18 cellular contexts compared by ENCODE assay signal in the genomic region with DNA sequence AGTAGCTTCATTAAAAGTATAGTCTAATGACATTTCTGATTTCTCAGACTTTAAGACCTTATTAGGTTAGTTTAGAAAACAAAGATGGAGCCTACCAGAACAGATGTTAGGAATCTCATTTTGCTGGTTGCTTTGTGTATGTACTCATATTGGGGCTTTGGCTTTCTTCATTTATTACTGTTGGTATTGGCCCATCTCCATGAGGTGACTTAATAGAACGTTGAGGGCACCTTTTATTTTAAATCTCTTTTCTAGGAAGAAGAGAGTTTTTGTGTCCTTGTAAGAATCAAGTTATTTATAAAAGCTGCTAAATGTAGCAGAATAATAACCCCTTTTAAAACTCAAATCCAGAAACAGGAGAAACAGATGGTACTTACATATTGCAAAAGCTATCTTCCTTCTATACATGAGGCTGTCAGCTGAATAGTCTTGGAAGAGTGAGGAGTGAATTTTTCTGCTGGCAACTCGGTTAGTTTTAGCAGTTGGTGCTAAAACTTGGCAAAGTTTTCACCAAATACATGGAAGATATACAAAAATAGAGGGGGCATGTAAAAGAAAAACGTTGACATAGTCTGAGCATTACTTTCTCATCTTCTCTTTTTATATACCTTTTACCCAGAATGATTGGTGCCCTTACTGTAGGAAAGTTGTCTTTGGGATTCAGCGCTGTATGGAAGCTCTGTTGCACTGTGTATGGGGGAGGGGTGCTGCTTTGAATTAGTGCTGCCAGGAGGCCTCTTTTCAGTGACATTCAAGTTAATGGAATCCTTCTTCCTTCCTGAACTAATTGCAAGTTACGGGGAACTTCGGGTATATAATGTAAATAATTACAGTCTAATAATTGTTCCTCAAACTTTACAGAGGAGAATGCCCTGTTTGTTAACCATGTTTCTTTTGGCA. TPM values are rescaled to one million over a fixed set of nuclear protein-coding genes. Genes with fewer than 3 reads are reported as not detected.
DNase-seq lines count a peak whose midpoint lies in the region; ATAC-seq and TF ChIP-seq lines count a peak whose summit lies in the region.
"Had no signal": no experiment of that assay in that cellular context is flagged by ENCODE, and none has a peak within 500 bp of the region (broad histone marks: within the 10 kb centered on the region; RNA-seq: fewer than 3 reads in every experiment).

No MANE protein-coding gene starts in this region.

- H3K79me2 ChIP-seq in H9 (ENCODE audit: insufficient read depth, low read length), result no peaks in the 10 kb centered on the region

- no peak for TF ChIP-seq CTCF in H9 (conservative IDR thresholded peaks at IDR 0.05)
- no peak for TF ChIP-seq CTCF in left lung (IDR thresholded peaks at IDR 0.05)

- CTCF ChIA-PET in CD8-positive, alpha-beta memory T cell (lab: Charles Lee), result interaction anchor here (1.4 kb wide), 1 partner anchor 32 kb away, joined by 3 read pairs; no protein-coding TSS in a partner anchor

- H3K4ac ChIP-seq in H9 (ENCODE audit: low read depth, low read length), result no peak overlapping the region

- no peaks in the 10 kb centered on the region for H3K27me3 Mint-ChIP-seq in H9 (ENCODE audit: low read depth)
- H3K27me3 Mint-ChIP-seq in CD8-positive, alpha-beta memory T cell, result no peaks in the 10 kb centered on the region
- H3K27me3 Mint-ChIP-seq: activated T-helper 17 cell treated with anti-CD3 and anti-CD28 coated beads, Interleukin-2, amount 50 U/mL, for 72 hours had no signal

- H3K18ac ChIP-seq in H9 (ENCODE audit: insufficient read length, low read depth, low read length), result no peak overlapping the region

- H3K36me3 Mint-ChIP-seq in H9 (ENCODE audit: insufficient read depth in 1 of 3, low read depth in 3 of 3), result peaks cover 70 to 96% (median 95%) of the 10 kb centered on the region in 3 experiments
- peaks cover 16 to 95% (median 39%) of the 10 kb centered on the region in 3 donors for H3K36me3 Mint-ChIP-seq in CD8-positive, alpha-beta memory T cell

- DNase-seq in H9, result no peak
- DNase-seq in NT2/D1 (ENCODE audit: low read depth, low spot score), result peak; percentile 32
- DNase-seq in fibroblast of peridontal ligament (ENCODE audit: extremely low read depth), result peak; percentile 40
- peak; percentile 15 for DNase-seq in pons (ENCODE audit: low spot score)
- DNase-seq in activated effector memory CD4-positive, alpha-beta T cell treated with Interleukin-2 at 50 U/mL for 16 hours, result no peak
- no peak for DNase-seq in CD8-positive, alpha-beta memory T cell
- DNase-seq in left lung, result no peak
- DNase-seq: activated CD4-positive, alpha-beta T cell treated with anti-CD3 and anti-CD28 coated beads, Interleukin-2, amount 50 U/mL, for 48 hours; body of pancreas; effector CD4-positive, alpha-beta T cell; KG1; NCI-H82; right lobe of liver; Right ventricle myocardium superior; stimulated activated CD4-positive, alpha-beta T cell treated with anti-CD3 and anti-CD28 coated beads, Interleukin-4, amount 100 ng/mL, for 4 hours; stimulated activated naive CD4-positive, alpha-beta T cell had no signal

- H3K56ac ChIP-seq in H9 (ENCODE audit: insufficient read length, low read depth, low read length), result no peak overlapping the region

- no peak overlapping the region for H3K4me2 ChIP-seq in H9 (ENCODE audit: insufficient read depth, insufficient read length, low read length)

- H3K79me1 ChIP-seq in H9 (ENCODE audit: insufficient read depth, low read depth, low read length, poor library complexity, severe bottlenecking), result no peaks in the 10 kb centered on the region

- no peak overlapping the region for H3T11ph ChIP-seq in H9 (ENCODE audit: low read length)

- H4K5ac ChIP-seq in H9 (ENCODE audit: insufficient read length, low read depth, low read length), result no peak overlapping the region

- H4K20me1 ChIP-seq in H9 (ENCODE audit: control insufficient read depth, insufficient read depth, insufficient read length), result no peaks in the 10 kb centered on the region

- no peak overlapping the region for H3K4me3 Mint-ChIP-seq in H9
- H3K4me3 Mint-ChIP-seq in CD8-positive, alpha-beta memory T cell, result no peak overlapping the region
- H3K4me3 Mint-ChIP-seq: activated T-helper 17 cell treated with anti-CD3 and anti-CD28 coated beads, Interleukin-2, amount 50 U/mL, for 72 hours had no signal

- no CpG with 5 or more reads among the region's 6 CpGs for WGBS in H9 (ENCODE audit: extremely low coverage, insufficient read length, low lambda C conversion rate)

- intact Hi-C loops in left lung (cut with DNase I), result no loop called here

- no peak overlapping the region for H2BK120ac ChIP-seq in H9 (ENCODE audit: low read depth, low read length, poor library complexity, severe bottlenecking)

- POLR2A ChIA-PET in CD8-positive, alpha-beta memory T cell (lab: Charles Lee), result no interaction called here

- H3K4me1 ChIP-seq in H9 (ENCODE audit: insufficient read depth, low read length) (no peaks in the 10 kb centered on the region), NT2/D1 (ENCODE audit: insufficient read depth, insufficient read length) (peaks cover 9% of the 10 kb centered on the region), left lung (no peaks in the 10 kb centered on the region)
- no peaks in the 10 kb centered on the region for H3K4me1 ChIP-seq in CD8-positive, alpha-beta memory T cell (ENCODE audit: insufficient read depth, low read length)
- H3K4me1 ChIP-seq: body of pancreas, right lobe of liver had no signal

- ATAC-seq in left lung, result no peak
- ATAC-seq: activated T-helper 17 cell treated with anti-CD3 and anti-CD28 coated beads, Interleukin-2, amount 50 U/mL, for 72 hours; body of pancreas; right lobe of liver had no signal

- H2BK12ac ChIP-seq in H9 (ENCODE audit: insufficient read length, low read depth, low read length), result no peak overlapping the region

- no peak overlapping the region for H4K91ac ChIP-seq in H9 (ENCODE audit: insufficient read length, low read depth, low read length)

- H3K27ac ChIP-seq in H9 (ENCODE audit: insufficient read length, low read depth, low read length), result no peak overlapping the region
- no peak overlapping the region for H3K27ac ChIP-seq in CD8-positive, alpha-beta memory T cell (ENCODE audit: low read depth, low read length)
- H3K27ac ChIP-seq in left lung, result no peak overlapping the region
- H3K27ac ChIP-seq: body of pancreas, C4-2B, right lobe of liver had no signal

- H2AFZ ChIP-seq in H9 (ENCODE audit: low read length), result no peak overlapping the region

- H3K9ac ChIP-seq in H9 (ENCODE audit: extremely low read depth, insufficient read length, low read length) (no peak overlapping the region), NT2/D1 (ENCODE audit: insufficient read length, low read depth) (peak overlapping the region; percentile 22)

- H3K14ac ChIP-seq in H9 (ENCODE audit: insufficient read depth, low read length), result no peak overlapping the region

- no peak overlapping the region for H3K4me3 ChIP-seq in NT2/D1 (ENCODE audit: insufficient read length, low read depth)
- no peak overlapping the region for H3K4me3 ChIP-seq in CD8-positive, alpha-beta memory T cell (ENCODE audit: low read length)
- no peak overlapping the region for H3K4me3 ChIP-seq in left lung
- H3K4me3 ChIP-seq: body of pancreas, right lobe of liver had no signal

- peaks cover 97% of the 10 kb centered on the region for H3K36me3 ChIP-seq in NT2/D1 (ENCODE audit: insufficient read depth, insufficient read length, low read length)
- peaks cover 77% of the 10 kb centered on the region for H3K36me3 ChIP-seq in CD8-positive, alpha-beta memory T cell (ENCODE audit: insufficient read depth, low read length)
- H3K36me3 ChIP-seq in left lung, result peaks cover 3 to 100% of the 10 kb centered on the region in 2 donors

- H2BK15ac ChIP-seq in H9 (ENCODE audit: low read depth, low read length), result no peak overlapping the region

- no peaks in the 10 kb centered on the region for H3K23me2 ChIP-seq in H9 (ENCODE audit: insufficient read length, low read depth, low read length, poor library complexity, severe bottlenecking)

- no peak overlapping the region for H4K8ac ChIP-seq in H9 (replicated peaks; ENCODE audit: insufficient read length, low read depth, low read length)

- no peak overlapping the region for H3K23ac ChIP-seq in H9 (ENCODE audit: insufficient read length, low read depth, low read length)

- H3K9me3 ChIP-seq in H9 (ENCODE audit: control insufficient read depth, low read depth, low read length) (no peaks in the 10 kb centered on the region), NT2/D1 (ENCODE audit: insufficient read depth, low read length) (no peaks in the 10 kb centered on the region), left lung (no peaks in the 10 kb centered on the region)
- H3K9me3 ChIP-seq in CD8-positive, alpha-beta memory T cell (ENCODE audit: low read length), result no peaks in the 10 kb centered on the region
- H3K9me3 ChIP-seq: body of pancreas, right lobe of liver had no signal

- peak overlapping the region in 2 of 3 experiments; percentile 17 to 76; a peak in 2 of 7 replicates for H3K27ac Mint-ChIP-seq in H9
- H3K27ac Mint-ChIP-seq in CD8-positive, alpha-beta memory T cell, result peak overlapping the region in 1 of 8 donors; percentile 11
- H3K27ac Mint-ChIP-seq: activated T-helper 17 cell treated with anti-CD3 and anti-CD28 coated beads, Interleukin-2, amount 50 U/mL, for 72 hours had no signal

- no peaks in the 10 kb centered on the region for H3K9me3 Mint-ChIP-seq in H9
- no peaks in the 10 kb centered on the region for H3K9me3 Mint-ChIP-seq in CD8-positive, alpha-beta memory T cell
- H3K9me3 Mint-ChIP-seq: activated T-helper 17 cell treated with anti-CD3 and anti-CD28 coated beads, Interleukin-2, amount 50 U/mL, for 72 hours had no signal

- peaks cover 50 to 75% of the 10 kb centered on the region in 2 experiments for H3K4me1 Mint-ChIP-seq in H9
- H3K4me1 Mint-ChIP-seq in CD8-positive, alpha-beta memory T cell, result peaks cover 4 to 9% (median 6%) of the 10 kb centered on the region in 3 donors
- H3K4me1 Mint-ChIP-seq: activated T-helper 17 cell treated with anti-CD3 and anti-CD28 coated beads, Interleukin-2, amount 50 U/mL, for 72 hours had no signal

- H2BK5ac ChIP-seq in H9 (ENCODE audit: insufficient read length, low read length), result no peak overlapping the region

- no peak overlapping the region for H2AK5ac ChIP-seq in H9 (ENCODE audit: insufficient read length, low read length)

- H2BK20ac ChIP-seq in H9 (ENCODE audit: low read depth, low read length, poor library complexity, severe bottlenecking), result no peak overlapping the region

- H3K27me3 ChIP-seq in H9 (ENCODE audit: insufficient read depth, low read length) (no peaks in the 10 kb centered on the region), NT2/D1 (ENCODE audit: insufficient read depth, insufficient read length) (no peaks in the 10 kb centered on the region), left lung (no peaks in the 10 kb centered on the region)
- H3K27me3 ChIP-seq in CD8-positive, alpha-beta memory T cell (ENCODE audit: insufficient read depth, low read length, poor library complexity, severe bottlenecking), result no peaks in the 10 kb centered on the region
- H3K27me3 ChIP-seq: body of pancreas, right lobe of liver had no signal

RNA-seq across cellular contexts. Expression of a gene that starts 35.8 kb away (rescaled TPM):
- 500 and 505 TPM in 2 replicates for total RNA-seq in H9 (2021)
- total RNA-seq in CD8-positive, alpha-beta memory T cell, result 100 to 1,000 TPM; 156 to 166 TPM
- polyA plus RNA-seq in CD8-positive, alpha-beta memory T cell, result 54.4 TPM
- 100 to 1,000 TPM; 289 to 432 TPM for total RNA-seq in left lung

Comparison
In these comparisons a context has a peak if more than half of its experiments do, and no peak if none do; other contexts are left out.
1. DNase-seq: peak in NT2/D1 (single experiment), fibroblast of peridontal ligament (single experiment) and pons (single experiment); none in H9 (single experiment), activated effector memory CD4-positive, alpha-beta T cell treated with Interleukin-2 at 50 U/mL for 16 hours (single experiment), CD8-positive, alpha-beta memory T cell (0 of 5) and left lung (0 of 2).